17 cellular contexts compared by ENCODE assay signal in genomic region chr9:87338075-87338989, GRCh38.
DNase-seq lines count a peak whose midpoint lies in the region; TF ChIP-seq lines count a peak whose summit lies in the region.
"Had no signal": no experiment of that assay in that cellular context is flagged by ENCODE, and none has a peak within 500 bp of the region (broad histone marks: within the 10 kb centered on the region; RNA-seq: fewer than 3 reads in every experiment).

No MANE protein-coding gene starts in this region.

- intact Hi-C loops in Calu3 (cut with micrococcal nuclease; ENCODE audit: unreplicated experiment), result loop anchor here (5.0 to 10.0 kb wide), 3 partner anchors 34 to 276 kb away; no protein-coding TSS in a partner anchor
- intact Hi-C loops in activated CD4-positive, alpha-beta memory T cell treated with anti-CD3 and anti-CD28 coated beads for 36 hours (cut with micrococcal nuclease), result loop anchor here (2.0 kb wide), 1 partner anchor 474 kb away; no protein-coding TSS in a partner anchor

- H3K27me3 ChIP-seq in SJCRH30 (no peaks in the 10 kb centered on the region), neural progenitor cell (peaks cover 19% of the 10 kb centered on the region)
- H3K27me3 ChIP-seq: gastroesophageal sphincter had no signal

- peaks cover 16% of the 10 kb centered on the region for H3K4me1 ChIP-seq in SJCRH30
- H3K4me1 ChIP-seq in neural progenitor cell, result peaks cover 15% of the 10 kb centered on the region

- H3K27me3 Mint-ChIP-seq in Calu3 (ENCODE audit: unreplicated experiment) (no peaks in the 10 kb centered on the region), neural progenitor cell (ENCODE audit: insufficient read depth, low read depth) (peaks cover 12% of the 10 kb centered on the region)
- H3K27me3 Mint-ChIP-seq in activated CD4-positive, alpha-beta memory T cell treated with anti-CD3 and anti-CD28 coated beads for 36 hours, result peaks cover 45% of the 10 kb centered on the region

- H3K27ac Mint-ChIP-seq in Calu3 (ENCODE audit: unreplicated experiment) (no peak overlapping the region), neural progenitor cell (no peak overlapping the region)
- no peak overlapping the region for H3K27ac Mint-ChIP-seq in activated CD4-positive, alpha-beta memory T cell treated with anti-CD3 and anti-CD28 coated beads for 36 hours
- H3K27ac Mint-ChIP-seq: activated naive CD4-positive, alpha-beta T cell treated with anti-CD3 and anti-CD28 coated beads, Interleukin-2, amount 50 U/mL, for 72 hours had no signal

- H3K79me2 ChIP-seq in neural progenitor cell (ENCODE audit: low read depth), result no peaks in the 10 kb centered on the region

- no peaks in the 10 kb centered on the region for H3F3A ChIP-seq in neural progenitor cell (ENCODE audit: low read depth)

- CTCF ChIA-PET in Calu3 (lab: Charles Lee), result interaction anchor here (0.7 to 1.3 kb wide), 4 partner anchors 12 to 209 kb away, joined by 4 read pairs; no protein-coding TSS in a partner anchor
- CTCF ChIA-PET in activated CD4-positive, alpha-beta memory T cell treated with anti-CD3 and anti-CD28 coated beads for 36 hours (lab: Charles Lee), result interaction anchor here (0.6 to 2.4 kb wide), 8 partner anchors 13 to 724 kb away, joined by 3 to 22 read pairs (median 4); no protein-coding TSS in a partner anchor

- no peaks in the 10 kb centered on the region for H4K20me1 ChIP-seq in neural progenitor cell (ENCODE audit: low read depth)

- H3K4me3 Mint-ChIP-seq in Calu3 (ENCODE audit: low read depth, unreplicated experiment) (peak overlapping the region; percentile 68), neural progenitor cell (peak overlapping the region; percentile 84)
- H3K4me3 Mint-ChIP-seq in activated CD4-positive, alpha-beta memory T cell treated with anti-CD3 and anti-CD28 coated beads for 36 hours, result no peak overlapping the region

- no TSS peak for BruUV-seq in Calu3 (replicated peaks; lab: Mats Ljungman, UMichigan)

- H2AFZ ChIP-seq in neural progenitor cell (replicated peaks), result peak overlapping the region; percentile 79

- H3K36me3 Mint-ChIP-seq in Calu3 (ENCODE audit: insufficient read depth, unreplicated experiment), result peaks cover 5% of the 10 kb centered on the region
- H3K36me3 Mint-ChIP-seq in neural progenitor cell, result no peaks in the 10 kb centered on the region
- no peaks in the 10 kb centered on the region for H3K36me3 Mint-ChIP-seq in activated CD4-positive, alpha-beta memory T cell treated with anti-CD3 and anti-CD28 coated beads for 36 hours
- H3K36me3 Mint-ChIP-seq: activated naive CD4-positive, alpha-beta T cell treated with anti-CD3 and anti-CD28 coated beads, Interleukin-2, amount 50 U/mL, for 72 hours had no signal

- H3K9me3 Mint-ChIP-seq in Calu3 (ENCODE audit: low read depth, unreplicated experiment) (peaks cover 2% of the 10 kb centered on the region), neural progenitor cell (peaks cover 2% of the 10 kb centered on the region)
- H3K9me3 Mint-ChIP-seq in activated CD4-positive, alpha-beta memory T cell treated with anti-CD3 and anti-CD28 coated beads for 36 hours, result no peaks in the 10 kb centered on the region
- H3K9me3 Mint-ChIP-seq: activated naive CD4-positive, alpha-beta T cell treated with anti-CD3 and anti-CD28 coated beads, Interleukin-2, amount 50 U/mL, for 72 hours had no signal

- POLR2A ChIA-PET in activated CD4-positive, alpha-beta memory T cell treated with anti-CD3 and anti-CD28 coated beads for 36 hours (lab: Charles Lee), result no interaction called here

- no peaks in the 10 kb centered on the region for H3K36me3 ChIP-seq in SJCRH30
- H3K36me3 ChIP-seq in neural progenitor cell, result no peaks in the 10 kb centered on the region
- H3K36me3 ChIP-seq: gastroesophageal sphincter, left lung had no signal

- peak overlapping the region; percentile 85 for H3K4me2 ChIP-seq in neural progenitor cell

- peaks cover 18% of the 10 kb centered on the region for H3K4me1 Mint-ChIP-seq in Calu3 (ENCODE audit: low read depth, unreplicated experiment)
- H3K4me1 Mint-ChIP-seq in neural progenitor cell, result peaks cover 16% of the 10 kb centered on the region
- H3K4me1 Mint-ChIP-seq in activated CD4-positive, alpha-beta memory T cell treated with anti-CD3 and anti-CD28 coated beads for 36 hours (ENCODE audit: low read depth), result peaks cover 13% of the 10 kb centered on the region

- H3K27ac ChIP-seq in SJCRH30, result no peak overlapping the region
- no peak overlapping the region for H3K27ac ChIP-seq in neural progenitor cell
- H3K27ac ChIP-seq: left lung had no signal

- H3K4me3 ChIP-seq in SJCRH30 (peak overlapping the region; percentile 49; the same call in 1 of the 2 replicates), epithelial cell of proximal tubule (ENCODE audit: low read depth, low read length) (peak overlapping the region; percentile 57), neural progenitor cell (peak overlapping the region; percentile 67)

- DNase-seq in Calu3 (no peak), SJCRH30 (no peak), epithelial cell of proximal tubule (ENCODE audit: low read depth) (no peak), neural progenitor cell (ENCODE audit: low spot score) (peak; percentile 17), inferior parietal cortex (ENCODE audit: extremely low spot score) (no peak), NK-92 (lab: John Stamatoyannopoulos, UW; ENCODE audit: unreplicated experiment) (no peak), mesenteric fat pad (ENCODE audit: low spot score) (no peak)
- DNase-seq in activated CD4-positive, alpha-beta memory T cell treated with anti-CD3 and anti-CD28 coated beads for 36 hours, result no peak
- DNase-seq: C1 segment of cervical spinal cord; GF-D8; Kasumi-1; left lung; NCI-H2107; posterior cingulate gyrus; stimulated activated naive CD4-positive, alpha-beta T cell treated with Interleukin-2 at 50 U/mL for 16 hours had no signal

- H3K9me3 ChIP-seq in SJCRH30 (replicated peaks) (0 out of 2 replicates have a peak, but pooled peaks cover 2% of the 10 kb centered on the region), neural progenitor cell (ENCODE audit: low read depth) (no peaks in the 10 kb centered on the region)
- H3K9me3 ChIP-seq: gastroesophageal sphincter, left lung had no signal

- H3K9ac ChIP-seq in neural progenitor cell, result no peak overlapping the region

- no peak for TF ChIP-seq CTCF in Calu3 (IDR thresholded peaks at IDR 0.05; ENCODE audit: unreplicated experiment)
- TF ChIP-seq CTCF in epithelial cell of proximal tubule (conservative IDR thresholded peaks at IDR 0.05; ENCODE audit: low read depth, low read length), result no peak
- no peak for TF ChIP-seq CTCF in neural progenitor cell (IDR thresholded peaks at IDR 0.05)
